In the genomic region with DNA sequence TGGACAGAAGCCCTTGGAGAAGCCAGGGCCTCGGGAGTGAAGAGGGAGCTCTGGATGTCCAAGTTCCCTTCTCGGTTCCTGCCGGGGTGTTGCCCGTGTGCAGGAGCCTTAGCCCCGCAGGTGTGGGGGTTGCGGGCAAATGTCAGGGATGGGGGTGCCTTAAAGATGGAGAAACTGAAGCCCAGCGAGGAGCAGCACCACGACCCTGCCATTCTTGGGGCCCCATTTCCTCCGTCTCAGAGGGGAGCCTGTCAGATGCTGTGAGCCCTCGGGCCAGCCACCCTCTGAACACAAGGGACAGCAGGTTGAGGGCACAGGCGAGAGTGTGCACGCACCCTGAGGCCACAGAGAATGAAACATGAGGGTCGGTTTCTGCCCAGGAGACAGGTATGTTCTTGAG, we compare ENCODE assay signal across 1 cellular context.
TF ChIP-seq lines count a peak whose summit lies in the region.

No MANE protein-coding gene starts in this region.

TF ChIP-seq in H1, 55 proteins besides CTCF, POLR2A, EP300 and RAD21:
- TF ChIP-seq TAF1 (IDR thresholded peaks at IDR 0.05; ENCODE audit: low read depth, low read length) (no peak), ASH2L (IDR thresholded peaks at IDR 0.05; ENCODE audit: low read length) (no peak)
